10 cellular contexts compared by ENCODE assay signal in genomic region chr10:9066152-9066551, GRCh38.
"Had no signal": no experiment of that assay in that cellular context is flagged by ENCODE, and none has a peak within 500 bp of the region (broad histone marks: within the 10 kb centered on the region; RNA-seq: fewer than 3 reads in every experiment).

No MANE protein-coding gene starts in this region.

- H3K27ac ChIP-seq: GM23248 had no signal

- H3K36me3 ChIP-seq: HAP-1 had no signal

- DNase-seq: GM23248, GOT3, H7, H9, HCEC 1CT, HFFc6 had no signal

- H3K9me3 ChIP-seq: HAP-1 had no signal

- H3K4me3 ChIP-seq: GM23248, GM23338, HAP-1 had no signal

- FAIRE-seq: H1, H54 had no signal

- H3K4me1 ChIP-seq: HAP-1 had no signal
